ENCODE assay signal across 18 cellular contexts in the genomic region with DNA sequence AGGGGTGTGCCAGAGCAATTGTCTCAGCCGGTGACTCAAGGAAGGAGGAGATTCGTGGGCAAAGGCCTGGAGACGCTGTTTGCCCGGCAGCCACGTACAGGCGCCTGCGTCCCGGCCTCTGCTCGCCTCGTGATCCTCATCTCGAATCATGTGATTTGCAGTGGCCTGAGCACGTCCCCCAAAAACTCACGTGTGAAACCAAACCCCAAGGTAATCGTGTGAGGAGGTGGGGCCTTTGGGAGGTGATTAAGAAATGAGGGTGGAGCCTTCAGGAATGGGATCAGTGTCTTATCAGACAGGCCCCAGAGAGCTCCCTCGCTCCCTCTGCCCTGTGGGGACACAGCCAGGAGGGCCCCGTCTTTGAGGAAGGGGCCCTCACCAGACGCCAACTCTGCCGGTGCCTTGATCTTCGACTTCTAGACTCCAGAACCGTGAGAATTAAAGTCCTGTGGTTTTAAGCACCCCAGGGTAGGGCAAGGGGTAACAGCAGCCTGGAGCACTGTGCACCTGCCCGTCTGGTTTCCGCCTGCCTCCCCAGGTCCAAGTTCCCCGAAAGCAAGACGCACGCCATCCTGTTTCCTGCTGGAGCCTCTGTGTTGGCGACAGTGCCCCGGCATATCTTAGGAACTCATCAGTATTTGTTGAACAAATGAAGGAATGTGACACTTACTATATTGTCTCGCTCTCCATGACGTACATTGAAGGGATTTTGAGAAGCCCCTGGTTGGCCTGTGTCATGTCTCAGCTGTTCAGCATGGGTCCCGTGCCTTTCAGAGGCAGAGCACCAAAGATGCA.
DNase-seq lines count a peak whose midpoint lies in the region; ATAC-seq and TF ChIP-seq lines count a peak whose summit lies in the region.
"Had no signal": no experiment of that assay in that cellular context is flagged by ENCODE, and none has a peak within 500 bp of the region (broad histone marks: within the 10 kb centered on the region; RNA-seq: fewer than 3 reads in every experiment).

No MANE protein-coding gene starts in this region.

- H3K4me3 Mint-ChIP-seq in activated naive CD4-positive, alpha-beta T cell treated with anti-CD3 and anti-CD28 coated beads, Interleukin-2, amount 10 ng/mL, durations not matched to agents 7 days and 5 days = no peak overlapping the region
- H3K4me3 Mint-ChIP-seq in type B pancreatic cell = no peak overlapping the region
- H3K4me3 Mint-ChIP-seq: CD4-positive, CD25-positive, alpha-beta regulatory T cell had no signal

- peaks cover 48% of the 10 kb centered on the region for H3K4me1 Mint-ChIP-seq in activated naive CD4-positive, alpha-beta T cell treated with anti-CD3 and anti-CD28 coated beads, Interleukin-2, amount 10 ng/mL, durations not matched to agents 7 days and 5 days
- peaks cover 16% of the 10 kb centered on the region for H3K4me1 Mint-ChIP-seq in type B pancreatic cell (ENCODE audit: unreplicated experiment)

- no peak for ATAC-seq in GM18867 (IDR thresholded peaks at IDR 0.05; ENCODE audit: unreplicated experiment)
- ATAC-seq in SK-N-SH treated with all-trans-retinoic acid at 6 μM for 48 hours = no peak

- DNase-seq in activated naive CD4-positive, alpha-beta T cell treated with anti-CD3 and anti-CD28 coated beads, Interleukin-2, amount 10 ng/mL, durations not matched to agents 7 days and 5 days = peak; percentile 30
- DNase-seq in activated naive CD4-positive, alpha-beta T cell treated with anti-CD3 and anti-CD28 coated beads, Interleukin-2, amount 50 U/mL, for 16 hours = no peak
- DNase-seq in M059J (ENCODE audit: low read depth) (peak; percentile 1), islet precursor cell (peak; percentile 55), type B pancreatic cell (ENCODE audit: extremely low spot score, unreplicated experiment) (no peak)
- DNase-seq: Calu3; CD4-positive, CD25-positive, alpha-beta regulatory T cell; DMS79 treated with DMSO at 0.1 percent for 48 hours; GDM1; GM23248; KBM-7; NCI-H1092; NCI-H1694 treated with DMSO at 0.1 percent for 48 hours; NCI-H345; NCI-H526 treated with DMSO at 0.1 percent for 48 hours; NK-92 treated with Interleukin-12 subunit alpha and Interleukin-12 subunit beta, amount 100 ng/mL, for 24 hours had no signal

- CTCF ChIA-PET in activated naive CD4-positive, alpha-beta T cell treated with anti-CD3 and anti-CD28 coated beads, Interleukin-2, amount 10 ng/mL, durations not matched to agents 7 days and 5 days (lab: Charles Lee) = no interaction called here

- H3K27me3 Mint-ChIP-seq in activated naive CD4-positive, alpha-beta T cell treated with anti-CD3 and anti-CD28 coated beads, Interleukin-2, amount 10 ng/mL, durations not matched to agents 7 days and 5 days = no peaks in the 10 kb centered on the region
- peaks cover 11% of the 10 kb centered on the region for H3K27me3 Mint-ChIP-seq in type B pancreatic cell
- H3K27me3 Mint-ChIP-seq: CD4-positive, CD25-positive, alpha-beta regulatory T cell had no signal

- H3K9me3 Mint-ChIP-seq in activated naive CD4-positive, alpha-beta T cell treated with anti-CD3 and anti-CD28 coated beads, Interleukin-2, amount 10 ng/mL, durations not matched to agents 7 days and 5 days = peaks cover 4% of the 10 kb centered on the region
- peaks cover 5% of the 10 kb centered on the region for H3K9me3 Mint-ChIP-seq in type B pancreatic cell

- TF ChIP-seq CTCF in type B pancreatic cell (conservative IDR thresholded peaks at IDR 0.05) = no peak

- H3K27ac Mint-ChIP-seq in activated naive CD4-positive, alpha-beta T cell treated with anti-CD3 and anti-CD28 coated beads, Interleukin-2, amount 10 ng/mL, durations not matched to agents 7 days and 5 days = peak overlapping the region; percentile 49
- H3K27ac Mint-ChIP-seq in type B pancreatic cell = peak overlapping the region; percentile 61
- H3K27ac Mint-ChIP-seq: CD4-positive, CD25-positive, alpha-beta regulatory T cell had no signal

- H3K36me3 Mint-ChIP-seq in activated naive CD4-positive, alpha-beta T cell treated with anti-CD3 and anti-CD28 coated beads, Interleukin-2, amount 10 ng/mL, durations not matched to agents 7 days and 5 days = no peaks in the 10 kb centered on the region
- no peaks in the 10 kb centered on the region for H3K36me3 Mint-ChIP-seq in type B pancreatic cell
- H3K36me3 Mint-ChIP-seq: CD4-positive, CD25-positive, alpha-beta regulatory T cell had no signal

TF ChIP-seq in SK-N-SH treated with all-trans-retinoic acid at 6 μM for 48 hours, 23 proteins besides CTCF, POLR2A, EP300 and RAD21 (continues in another document):
- TF ChIP-seq RARB (CRISPR knock-in tag; IDR thresholded peaks at IDR 0.05) = no peak
- no peak for TF ChIP-seq ARNTL (CRISPR knock-in tag; IDR thresholded peaks at IDR 0.05; ENCODE audit: borderline replicate concordance, low read depth)
- TF ChIP-seq ESRRG (CRISPR knock-in tag; IDR thresholded peaks at IDR 0.05) = no peak
- no peak for TF ChIP-seq TOX (CRISPR knock-in tag; IDR thresholded peaks at IDR 0.05; ENCODE audit: borderline replicate concordance)
- TF ChIP-seq PPARA (CRISPR knock-in tag; IDR thresholded peaks at IDR 0.05; ENCODE audit: borderline replicate concordance) = no peak
- no peak for TF ChIP-seq OSR1 (CRISPR knock-in tag; IDR thresholded peaks at IDR 0.05)
- no peak for TF ChIP-seq ZC3H10 (CRISPR knock-in tag; IDR thresholded peaks at IDR 0.05)
- TF ChIP-seq, protein P1, sequence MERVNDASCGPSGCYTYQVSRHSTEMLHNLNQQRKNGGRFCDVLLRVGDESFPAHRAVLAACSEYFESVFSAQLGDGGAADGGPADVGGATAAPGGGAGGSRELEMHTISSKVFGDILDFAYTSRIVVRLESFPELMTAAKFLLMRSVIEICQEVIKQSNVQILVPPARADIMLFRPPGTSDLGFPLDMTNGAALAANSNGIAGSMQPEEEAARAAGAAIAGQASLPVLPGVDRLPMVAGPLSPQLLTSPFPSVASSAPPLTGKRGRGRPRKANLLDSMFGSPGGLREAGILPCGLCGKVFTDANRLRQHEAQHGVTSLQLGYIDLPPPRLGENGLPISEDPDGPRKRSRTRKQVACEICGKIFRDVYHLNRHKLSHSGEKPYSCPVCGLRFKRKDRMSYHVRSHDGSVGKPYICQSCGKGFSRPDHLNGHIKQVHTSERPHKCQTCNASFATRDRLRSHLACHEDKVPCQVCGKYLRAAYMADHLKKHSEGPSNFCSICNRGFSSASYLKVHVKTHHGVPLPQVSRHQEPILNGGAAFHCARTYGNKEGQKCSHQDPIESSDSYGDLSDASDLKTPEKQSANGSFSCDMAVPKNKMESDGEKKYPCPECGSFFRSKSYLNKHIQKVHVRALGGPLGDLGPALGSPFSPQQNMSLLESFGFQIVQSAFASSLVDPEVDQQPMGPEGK (CRISPR knock-in tag; IDR thresholded peaks at IDR 0.05; ENCODE audit: borderline replicate concordance) = no peak
- TF ChIP-seq ZNF8 (CRISPR knock-in tag; IDR thresholded peaks at IDR 0.05) = no peak
- no peak for TF ChIP-seq ZNF565 (CRISPR knock-in tag; conservative IDR thresholded peaks at IDR 0.05; ENCODE audit: low read depth)
- TF ChIP-seq ZFP3 (CRISPR knock-in tag; IDR thresholded peaks at IDR 0.05) = no peak
- TF ChIP-seq ISL1 (CRISPR knock-in tag; IDR thresholded peaks at IDR 0.05) = no peak
- TF ChIP-seq GLIS3 (CRISPR knock-in tag; IDR thresholded peaks at IDR 0.05) = no peak
- no peak for TF ChIP-seq CREB5 (CRISPR knock-in tag; IDR thresholded peaks at IDR 0.05; ENCODE audit: low read depth)
- no peak for TF ChIP-seq POU6F1 (CRISPR knock-in tag; IDR thresholded peaks at IDR 0.05; ENCODE audit: borderline replicate concordance, low read depth)
- TF ChIP-seq, protein P2, sequence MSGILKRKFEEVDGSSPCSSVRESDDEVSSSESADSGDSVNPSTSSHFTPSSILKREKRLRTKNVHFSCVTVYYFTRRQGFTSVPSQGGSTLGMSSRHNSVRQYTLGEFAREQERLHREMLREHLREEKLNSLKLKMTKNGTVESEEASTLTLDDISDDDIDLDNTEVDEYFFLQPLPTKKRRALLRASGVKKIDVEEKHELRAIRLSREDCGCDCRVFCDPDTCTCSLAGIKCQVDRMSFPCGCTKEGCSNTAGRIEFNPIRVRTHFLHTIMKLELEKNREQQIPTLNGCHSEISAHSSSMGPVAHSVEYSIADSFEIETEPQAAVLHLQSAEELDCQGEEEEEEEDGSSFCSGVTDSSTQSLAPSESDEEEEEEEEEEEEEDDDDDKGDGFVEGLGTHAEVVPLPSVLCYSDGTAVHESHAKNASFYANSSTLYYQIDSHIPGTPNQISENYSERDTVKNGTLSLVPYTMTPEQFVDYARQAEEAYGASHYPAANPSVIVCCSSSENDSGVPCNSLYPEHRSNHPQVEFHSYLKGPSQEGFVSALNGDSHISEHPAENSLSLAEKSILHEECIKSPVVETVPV (CRISPR knock-in tag; IDR thresholded peaks at IDR 0.05) = no peak
- TF ChIP-seq BACH2 (CRISPR knock-in tag; IDR thresholded peaks at IDR 0.05; ENCODE audit: borderline replicate concordance) = no peak

Comparison
In these comparisons a context has a peak if more than half of its experiments do, and no peak if none do; other contexts are left out.
1. DNase-seq: peak in activated naive CD4-positive, alpha-beta T cell treated with anti-CD3 and anti-CD28 coated beads, Interleukin-2, amount 10 ng/mL, durations not matched to agents 7 days and 5 days (single experiment), M059J (single experiment) and islet precursor cell (single experiment); none in activated naive CD4-positive, alpha-beta T cell treated with anti-CD3 and anti-CD28 coated beads, Interleukin-2, amount 50 U/mL, for 16 hours (single experiment) and type B pancreatic cell (single experiment).